ENCODE assay signal across 1 cellular context in genomic region chr2:200860092-200860795, GRCh38.
TF ChIP-seq lines count a peak whose summit lies in the region.

No MANE protein-coding gene starts in this region.

TF ChIP-seq in SK-N-SH, 30 proteins besides CTCF, POLR2A, EP300 and RAD21 (continued from another document):
- TF ChIP-seq IRF3 (IDR thresholded peaks at IDR 0.05; ENCODE audit: low read depth, low read length) (no peak), ZBTB33 (IDR thresholded peaks at IDR 0.05; ENCODE audit: borderline replicate concordance, low read depth) (no peak), TEAD4 (IDR thresholded peaks at IDR 0.05; ENCODE audit: borderline replicate concordance, insufficient read depth) (no peak), NFIC (IDR thresholded peaks at IDR 0.05; ENCODE audit: borderline replicate concordance) (no peak), MXI1 (IDR thresholded peaks at IDR 0.05; ENCODE audit: low read depth, low read length) (no peak)
